ENCODE assay signal across 26 cellular contexts in genomic region chr10:97079454-97079853, GRCh38.
"Had no signal": no experiment of that assay in that cellular context is flagged by ENCODE, and none has a peak within 500 bp of the region (broad histone marks: within the 10 kb centered on the region; RNA-seq: fewer than 3 reads in every experiment).

No MANE protein-coding gene starts in this region.

- H3K4me3 Mint-ChIP-seq: activated CD8-positive, alpha-beta T cell treated with anti-CD3 and anti-CD28 coated beads for 36 hours; activated naive CD4-positive, alpha-beta T cell treated with anti-CD3 and anti-CD28 coated beads for 36 hours; activated naive CD8-positive, alpha-beta T cell; activated T-cell treated with anti-CD3 and anti-CD28 coated beads, Interleukin-2, amount 50 U/mL, for 4 hours; activated T-helper 17 cell treated with anti-CD3 and anti-CD28 coated beads, Interleukin-2, amount 50 U/mL, for 72 hours; central memory CD8-positive, alpha-beta T cell; dendritic cell treated with granulocyte-macrophage colony-stimulating factor and Interleukin-4, amounts not matched to agents 40 ng/mL and 50 ng/mL, for 4 days; endodermal cell; T-helper 17 cell; T-helper 2 cell treated with Interferon-gamma antibody and Interleukin-4, amounts not matched to agents 5 μg/mL and 100 μg/mL, for 36 hours; WTC11 had no signal

- DNase-seq: activated CD4-positive, alpha-beta T cell treated with anti-CD3 and anti-CD28 coated beads for 1 hour; activated CD4-positive, alpha-beta T cell treated with anti-CD3 and anti-CD28 coated beads for 4 hours; activated CD4-positive, alpha-beta T cell treated with anti-CD3 and anti-CD28 coated beads, Interleukin-2, amount 50 U/mL, for 1 hour; activated CD4-positive, alpha-beta T cell treated with anti-CD3 and anti-CD28 coated beads, Interleukin-2, amount 50 U/mL, for 48 hours; activated CD8-positive, alpha-beta memory T cell treated with anti-CD3 and anti-CD28 coated beads for 24 hours; activated CD8-positive, alpha-beta T cell treated with anti-CD3 and anti-CD28 coated beads for 36 hours; activated effector memory CD4-positive, alpha-beta T cell treated with anti-CD3 and anti-CD28 coated beads, Interleukin-2, amount 50 U/mL, for 16 hours; activated naive CD4-positive, alpha-beta T cell treated with anti-CD3 and anti-CD28 coated beads for 36 hours; activated T-cell treated with anti-CD3 and anti-CD28 coated beads, Interleukin-2, amount 50 U/mL, for 4 hours; amniotic stem cell; brain microvascular endothelial cell; effector memory CD4-positive, alpha-beta T cell; foreskin fibroblast; head of caudate nucleus; T-helper 1 cell; T-helper 17 cell; T1000 had no signal

- H3K4me1 Mint-ChIP-seq: activated T-helper 17 cell treated with anti-CD3 and anti-CD28 coated beads, Interleukin-2, amount 50 U/mL, for 72 hours; central memory CD8-positive, alpha-beta T cell; T-helper 17 cell had no signal

- H3K27ac Mint-ChIP-seq: activated CD8-positive, alpha-beta T cell treated with anti-CD3 and anti-CD28 coated beads for 36 hours; activated naive CD4-positive, alpha-beta T cell treated with anti-CD3 and anti-CD28 coated beads for 36 hours; activated naive CD8-positive, alpha-beta T cell; activated T-helper 17 cell treated with anti-CD3 and anti-CD28 coated beads, Interleukin-2, amount 50 U/mL, for 72 hours; dendritic cell treated with granulocyte-macrophage colony-stimulating factor and Interleukin-4, amounts not matched to agents 40 ng/mL and 50 ng/mL, for 4 days; endodermal cell; T-helper 17 cell; T-helper 2 cell treated with Interferon-gamma antibody and Interleukin-4, amounts not matched to agents 5 μg/mL and 100 μg/mL, for 36 hours had no signal

- H3K36me3 ChIP-seq: brain microvascular endothelial cell had no signal

- H3K9me3 Mint-ChIP-seq: activated CD8-positive, alpha-beta T cell treated with anti-CD3 and anti-CD28 coated beads for 36 hours; activated naive CD4-positive, alpha-beta T cell treated with anti-CD3 and anti-CD28 coated beads for 36 hours; activated T-cell treated with anti-CD3 and anti-CD28 coated beads, Interleukin-2, amount 50 U/mL, for 4 hours; activated T-helper 17 cell treated with anti-CD3 and anti-CD28 coated beads, Interleukin-2, amount 50 U/mL, for 72 hours; central memory CD8-positive, alpha-beta T cell; dendritic cell treated with granulocyte-macrophage colony-stimulating factor and Interleukin-4, amounts not matched to agents 40 ng/mL and 50 ng/mL, for 4 days; endodermal cell; T-helper 2 cell treated with Interferon-gamma antibody and Interleukin-4, amounts not matched to agents 5 μg/mL and 100 μg/mL, for 36 hours; WTC11 had no signal

- H3K4me3 ChIP-seq: coronary artery, dorsolateral prefrontal cortex had no signal

- H3K27ac ChIP-seq: brain microvascular endothelial cell, coronary artery had no signal

- H3K36me3 Mint-ChIP-seq: activated naive CD8-positive, alpha-beta T cell; WTC11 had no signal

- H3K27me3 ChIP-seq: brain microvascular endothelial cell, dorsolateral prefrontal cortex had no signal
